ENCODE assay signal across 8 cellular contexts in genomic region chr2:237702439-237703397, GRCh38.
A peak's percentile ranks its signal among the peaks of the same experiment; 100 is the strongest.
DNase-seq lines count a peak whose midpoint lies in the region; ATAC-seq and TF ChIP-seq lines count a peak whose summit lies in the region.

No MANE protein-coding gene starts in this region.

- peaks cover 6% of the 10 kb centered on the region for H3K36me3 Mint-ChIP-seq in activated T-cell treated with anti-CD3 and anti-CD28 coated beads, Interleukin-2, amount 50 U/mL, for 4 hours (ENCODE audit: insufficient read depth)

- ATAC-seq in DND-41 (ENCODE audit: insufficient read depth, low read depth) (peak; percentile 40), omental fat pad (ENCODE audit: low FRiP score) (no peak)
- peak; percentile 45 to 51 for ATAC-seq in activated T-cell treated with anti-CD3 and anti-CD28 coated beads, Interleukin-2, amount 50 U/mL, for 4 hours

- H3K4me2 ChIP-seq in DND-41 (ENCODE audit: insufficient read depth, low read length): no peak overlapping the region

- H3K4me1 Mint-ChIP-seq in activated T-cell treated with anti-CD3 and anti-CD28 coated beads, Interleukin-2, amount 50 U/mL, for 4 hours (ENCODE audit: low read depth): peaks cover 94% of the 10 kb centered on the region

- peak overlapping the region; percentile 79 for H3K4me3 Mint-ChIP-seq in activated T-cell treated with anti-CD3 and anti-CD28 coated beads, Interleukin-2, amount 50 U/mL, for 4 hours

- H3K9me3 Mint-ChIP-seq in activated T-cell treated with anti-CD3 and anti-CD28 coated beads, Interleukin-2, amount 50 U/mL, for 4 hours: no peaks in the 10 kb centered on the region

- no peak overlapping the region for H2AFZ ChIP-seq in DND-41 (ENCODE audit: low read depth, low read length)

- H3K4me1 ChIP-seq in DND-41 (ENCODE audit: insufficient read depth, low read length) (peaks cover 42% of the 10 kb centered on the region), cardiac muscle cell (ENCODE audit: low read depth) (peaks cover 54% of the 10 kb centered on the region), rectal smooth muscle tissue (ENCODE audit: control insufficient read depth, insufficient read depth, low read length) (peaks cover 78% of the 10 kb centered on the region)

- peaks cover 89% of the 10 kb centered on the region for H4K20me1 ChIP-seq in DND-41 (ENCODE audit: insufficient read depth, low read length)

- peaks cover 96% of the 10 kb centered on the region for H3K79me2 ChIP-seq in DND-41 (ENCODE audit: insufficient read depth, low read length)

- TF ChIP-seq CTCF in DND-41 (IDR thresholded peaks at IDR 0.05; ENCODE audit: borderline replicate concordance, extremely low read depth, low read length, poor library complexity, severe bottlenecking) (no peak), cardiac muscle cell (IDR thresholded peaks at IDR 0.05; ENCODE audit: low read depth, low read length) (no peak), GM20000 (IDR thresholded peaks at IDR 0.05; ENCODE audit: extremely low read depth, missing control alignments) (no peak), omental fat pad (IDR thresholded peaks at IDR 0.05) (no peak)

- H3K9ac ChIP-seq in DND-41 (ENCODE audit: low read depth, low read length) (no peak overlapping the region), rectal smooth muscle tissue (ENCODE audit: low read length) (no peak overlapping the region)

- H3K4me3 ChIP-seq in DND-41 (ENCODE audit: low read depth in 1 of 2, low read length in 2 of 2): no peak overlapping the region
- H3K4me3 ChIP-seq in cardiac muscle cell: peak overlapping the region; percentile 4
- H3K4me3 ChIP-seq in rectal smooth muscle tissue (ENCODE audit: low read length): peak overlapping the region; percentile 14

- H3K36me3 ChIP-seq in DND-41 (ENCODE audit: insufficient read depth, low read length) (no peaks in the 10 kb centered on the region; the same call in 1 of the 2 replicates), cardiac muscle cell (no peaks in the 10 kb centered on the region), rectal smooth muscle tissue (ENCODE audit: control insufficient read depth, insufficient read depth, low read length) (no peaks in the 10 kb centered on the region)

- H3K27me3 ChIP-seq in DND-41 (ENCODE audit: insufficient read depth, low read length, poor library complexity): no peaks in the 10 kb centered on the region
- no peaks in the 10 kb centered on the region for H3K27me3 ChIP-seq in cardiac muscle cell
- H3K27me3 ChIP-seq in rectal smooth muscle tissue (ENCODE audit: control insufficient read depth, insufficient read depth, low read length): no peaks in the 10 kb centered on the region

- H3K27ac ChIP-seq in DND-41 (ENCODE audit: low read length) (peak overlapping the region; percentile 35; the same call in 1 of the 2 replicates), cardiac muscle cell (peak overlapping the region; percentile 92), rectal smooth muscle tissue (ENCODE audit: low read depth, low read length) (peak overlapping the region; percentile 96)

- no peaks in the 10 kb centered on the region for H3K27me3 Mint-ChIP-seq in activated T-cell treated with anti-CD3 and anti-CD28 coated beads, Interleukin-2, amount 50 U/mL, for 4 hours (ENCODE audit: low read depth)

- H3K9me3 ChIP-seq in DND-41 (ENCODE audit: insufficient read depth, low read length, severe bottlenecking) (no peaks in the 10 kb centered on the region), cardiac muscle cell (ENCODE audit: low read depth) (no peaks in the 10 kb centered on the region)

- peak; percentile 25 for DNase-seq in DND-41
- DNase-seq in M059J (ENCODE audit: low read depth): peak; percentile 79
- DNase-seq in activated T-cell treated with anti-CD3 and anti-CD28 coated beads, Interleukin-2, amount 50 U/mL, for 4 hours: peak; percentile 54
- DNase-seq in cardiac muscle cell (ENCODE audit: low read depth in 1 of 2, low spot score in 1 of 2): peak; percentile 73 to 87
- no peak for DNase-seq in activated gamma-delta T cell treated with Interleukin-2 at 50 U/mL for 16 hours
- no peak for DNase-seq in GM20000 (ENCODE audit: low spot score)
- DNase-seq in omental fat pad (ENCODE audit: low spot score): no peak

Comparison
In these comparisons a context has a peak if more than half of its experiments do, and no peak if none do; other contexts are left out.
1. DNase-seq: peak in DND-41 (single experiment), M059J (single experiment), activated T-cell treated with anti-CD3 and anti-CD28 coated beads, Interleukin-2, amount 50 U/mL, for 4 hours (single experiment) and cardiac muscle cell (2 of 2); none in activated gamma-delta T cell treated with Interleukin-2 at 50 U/mL for 16 hours (single experiment), GM20000 (single experiment) and omental fat pad (single experiment).
2. H3K27ac ChIP-seq: peak in every context shown above with its lines; median percentile 96 in rectal smooth muscle tissue; 92 in cardiac muscle cell; 35 in DND-41.
3. H3K4me3 ChIP-seq: peak in cardiac muscle cell (single experiment) and rectal smooth muscle tissue (single experiment); none in DND-41 (0 of 2).